Comparison of ENCODE assay signal across 8 cellular contexts in genomic region chr16:589658-590159, GRCh38. TPM values are rescaled to one million over a fixed set of nuclear protein-coding genes. Genes with fewer than 3 reads are reported as not detected.
DNase-seq lines count a peak whose midpoint lies in the region; ATAC-seq and TF ChIP-seq lines count a peak whose summit lies in the region.

Gene RAB40C, plus strand, starts transcription at chr16:590066. Its CDS starts 226 bp downstream, at chr16:590292.

- H3K27me3 ChIP-seq in PC-3 (ENCODE audit: low read length) (no peaks in the 10 kb centered on the region), mucosa of stomach (ENCODE audit: control insufficient read depth, insufficient read depth, low read length) (peaks cover 11% of the 10 kb centered on the region)

- in situ Hi-C loops in KBM-7 (cut with MboI; ENCODE audit: low pct_unique_long_range_greater_than_20kb, low sequenced_read_pairs) = no loop called here

- H3K36me3 ChIP-seq in PC-3 (ENCODE audit: low read depth, low read length) (no peaks in the 10 kb centered on the region), mucosa of stomach (ENCODE audit: control insufficient read depth, insufficient read depth, low read length) (no peaks in the 10 kb centered on the region)

- H3K27ac Mint-ChIP-seq in activated T-cell treated with anti-CD3 and anti-CD28 coated beads, Interleukin-2, amount 50 U/mL, for 24 hours = peak within 1 kb of the TSS; percentile 98

- no peak for TF ChIP-seq CTCF in PC-3 (conservative IDR thresholded peaks at IDR 0.05; ENCODE audit: low read depth, low read length)

- BruUV-seq in PC-3 (replicated peaks; lab: Mats Ljungman, UMichigan) = no TSS peak

- TF ChIP-seq POLR2A in erythroblast (IDR thresholded peaks at IDR 0.05; ENCODE audit: low read length) = no peak

- intact Hi-C loops in PC-3 (cut with micrococcal nuclease) = loop anchor here (5.0 to 10.0 kb wide), 2 partner anchors 48 to 65 kb away; partner anchors contain the start of genes CAPN15 and METTL26

- no peaks in the 10 kb centered on the region for H3K9me3 Mint-ChIP-seq in activated T-cell treated with anti-CD3 and anti-CD28 coated beads, Interleukin-2, amount 50 U/mL, for 24 hours

- CTCF ChIA-PET in PC-3 (lab: Charles Lee) = interaction anchor here (1.2 kb wide), 1 partner anchor 47 kb away, joined by 3 read pairs; the partner anchor contains the start of gene METTL26

- H3K4me3 ChIP-seq in PC-3 (ENCODE audit: low read length) = peak within 1 kb of the TSS; percentile 91
- peak within 1 kb of the TSS; percentile 91 for H3K4me3 ChIP-seq in mucosa of stomach (ENCODE audit: low read length)

- H3K36me3 Mint-ChIP-seq in activated T-cell treated with anti-CD3 and anti-CD28 coated beads, Interleukin-2, amount 50 U/mL, for 24 hours (ENCODE audit: low read depth) = peaks cover 25% of the 10 kb centered on the region

- DNase-seq in DMS53 treated with DMSO at 0.1 percent for 48 hours (lab: John Stamatoyannopoulos, UW; ENCODE audit: unreplicated experiment) (peak; percentile 74), KBM-7 (peak; percentile 95), PC-3 (peak; percentile 92), erythroblast (lab: John Stamatoyannopoulos, UW) (peak; percentile 99 to 100)
- DNase-seq in activated T-cell treated with anti-CD3 and anti-CD28 coated beads, Interleukin-2, amount 50 U/mL, for 24 hours = peak; percentile 99
- peak; percentile 99 for DNase-seq in stimulated activated CD8-positive, alpha-beta memory T cell treated with anti-CD3 and anti-CD28 coated beads, Interleukin-4, amount 100 ng/mL, for 48 hours

- H3K27ac ChIP-seq in PC-3 (ENCODE audit: low read length) = peak within 1 kb of the TSS; percentile 77

- no peaks in the 10 kb centered on the region for H3K9me2 ChIP-seq in PC-3 (replicated peaks; ENCODE audit: low read length)

- peak within 1 kb of the TSS; percentile 97 for H3K4me2 ChIP-seq in PC-3 (ENCODE audit: low read length)

- H3K4me3 Mint-ChIP-seq in activated T-cell treated with anti-CD3 and anti-CD28 coated beads, Interleukin-2, amount 50 U/mL, for 24 hours = peak within 1 kb of the TSS; percentile 86

- H3K9ac ChIP-seq in PC-3 (ENCODE audit: low read length) (peak within 1 kb of the TSS; percentile 92), mucosa of stomach (ENCODE audit: low read length) (peak within 1 kb of the TSS; percentile 89)

- peaks cover 28% of the 10 kb centered on the region for H3K4me1 ChIP-seq in PC-3 (ENCODE audit: insufficient read depth, low read length)
- peaks cover 51% of the 10 kb centered on the region for H3K4me1 ChIP-seq in mucosa of stomach (ENCODE audit: control insufficient read depth, insufficient read depth, low read length)

- no peaks in the 10 kb centered on the region for H3K27me3 Mint-ChIP-seq in activated T-cell treated with anti-CD3 and anti-CD28 coated beads, Interleukin-2, amount 50 U/mL, for 24 hours

- H3K79me2 ChIP-seq in PC-3 (ENCODE audit: low read length) = peaks cover 58% of the 10 kb centered on the region

- POLR2A ChIA-PET in PC-3 (lab: Charles Lee; ENCODE audit: unreplicated experiment) = no interaction called here

- peak; percentile 72 for ATAC-seq in GM21723 (IDR thresholded peaks at IDR 0.05; ENCODE audit: unreplicated experiment)
- ATAC-seq in PC-3 = peak; percentile 79

- H3K9me3 ChIP-seq in PC-3 (ENCODE audit: low read length) (no peaks in the 10 kb centered on the region), mucosa of stomach (ENCODE audit: control insufficient read depth, low read length) (no peaks in the 10 kb centered on the region)

- H3F3A ChIP-seq in PC-3 (ENCODE audit: low read length, unreplicated experiment) = no peaks in the 10 kb centered on the region

- peak within 1 kb of the TSS; percentile 89 for H2AFZ ChIP-seq in PC-3 (ENCODE audit: low read length)

- H3K4me1 Mint-ChIP-seq in activated T-cell treated with anti-CD3 and anti-CD28 coated beads, Interleukin-2, amount 50 U/mL, for 24 hours (ENCODE audit: low read depth) = peaks cover 36% of the 10 kb centered on the region

- H4K20me1 ChIP-seq in PC-3 (ENCODE audit: low read length) = peaks cover 12% of the 10 kb centered on the region; the same call in 1 of the 2 replicates

RNA-seq across cellular contexts. Expression of gene RAB40C, which starts in this region (rescaled TPM):
- total RNA-seq in PC-3 (2014; rRNA removed) = 19.5 and 27.0 TPM in 2 replicates

Comparison
In these comparisons a context has a peak if more than half of its experiments do, and no peak if none do; other contexts are left out.
1. Peak in every context shown above with its lines: DNase-seq, ATAC-seq, H3K4me3 ChIP-seq and H3K27ac ChIP-seq.